ENCODE assay signal across 8 cellular contexts in genomic region chr11:134224710-134225662, GRCh38. TPM values are rescaled to one million over a fixed set of nuclear protein-coding genes. Genes with fewer than 3 reads are reported as not detected.
DNase-seq lines count a peak whose midpoint lies in the region; ATAC-seq and TF ChIP-seq lines count a peak whose summit lies in the region.

No MANE protein-coding gene starts in this region.

- 0% methylated on average over 37 to 38 of the region's 93 CpGs for WGBS in lower leg skin, 2 donors

- H3K27ac ChIP-seq in coronary artery, result peak overlapping the region; percentile 69 to 95

- DNase-seq in NCI-H2081 treated with DMSO at 0.1 percent for 48 hours (lab: John Stamatoyannopoulos, UW), result peak; percentile 43
- DNase-seq in activated CD4-positive, alpha-beta T cell treated with anti-CD3 and anti-CD28 coated beads for 48 hours, result peak; percentile 82
- DNase-seq in coronary artery (ENCODE audit: low spot score), result peak; percentile 80
- DNase-seq in lower leg skin (ENCODE audit: low spot score in 2 of 2), result peak; percentile 67 to 94
- peak; percentile 37 to 64 (median 39) for DNase-seq in stimulated activated CD4-positive, alpha-beta T cell treated with anti-CD3 and anti-CD28 coated beads, TNF-alpha, amount 100 ng/mL, for 24 hours (ENCODE audit: low read depth in 3 of 3)
- DNase-seq in COLO829 (ENCODE audit: low spot score), result no peak

- H3K4me3 ChIP-seq in coronary artery, result peak overlapping the region; percentile 99
- H3K4me3 ChIP-seq in lower leg skin (ENCODE audit: low read depth, poor library complexity, severe bottlenecking), result peak overlapping the region; percentile 66

- ATAC-seq in GM18508 (IDR thresholded peaks at IDR 0.05; ENCODE audit: insufficient read depth, unreplicated experiment) (peak; percentile 7), HG02798 (IDR thresholded peaks at IDR 0.05; ENCODE audit: poor library complexity, unreplicated experiment) (peak; percentile 28)

- TF ChIP-seq CTCF in coronary artery (IDR thresholded peaks at IDR 0.05), result no peak
- no peak for TF ChIP-seq CTCF in lower leg skin (IDR thresholded peaks at IDR 0.05)

- TF ChIP-seq POLR2A in lower leg skin (IDR thresholded peaks at IDR 0.05), result no peak

- intact Hi-C loops in lower leg skin (cut with DNase I; ENCODE audit: low total_unique reads), result no loop called here

RNA-seq across cellular contexts. Expression of gene VPS26B, which starts 0.5 kb away (rescaled TPM):
- 10 to 100 TPM; 50.6 to 76.5 (median 64.1) TPM for total RNA-seq in lower leg skin

RNA-seq across cellular contexts. Expression of gene NCAPD3, which starts 1.2 kb away (rescaled TPM):
- 10 to 100 TPM; 10.7 to 24.7 (median 20.3) TPM for total RNA-seq in lower leg skin

RNA-seq across cellular contexts. Expression of gene THYN1, which starts 28.2 kb away (rescaled TPM):
- total RNA-seq in lower leg skin, result 10 to 100 TPM in 3 of 4 donors, 1 to 10 TPM in 1; 9.1 to 35.7 (median 26.2) TPM

RNA-seq across cellular contexts. Expression of gene ACAD8, which starts 28.4 kb away (rescaled TPM):
- total RNA-seq in lower leg skin, result 10 to 100 TPM; 49.0 to 68.6 (median 58.6) TPM

RNA-seq across cellular contexts. Expression of gene GLB1L3, which starts 51.2 kb away (rescaled TPM):
- total RNA-seq in lower leg skin, result 10 to 100 TPM in 1 of 4 donors, 1 to 10 TPM in 3; 7.5 to 18.5 (median 8.9) TPM
